ENCODE assay signal across 1 cellular context in the genomic region with DNA sequence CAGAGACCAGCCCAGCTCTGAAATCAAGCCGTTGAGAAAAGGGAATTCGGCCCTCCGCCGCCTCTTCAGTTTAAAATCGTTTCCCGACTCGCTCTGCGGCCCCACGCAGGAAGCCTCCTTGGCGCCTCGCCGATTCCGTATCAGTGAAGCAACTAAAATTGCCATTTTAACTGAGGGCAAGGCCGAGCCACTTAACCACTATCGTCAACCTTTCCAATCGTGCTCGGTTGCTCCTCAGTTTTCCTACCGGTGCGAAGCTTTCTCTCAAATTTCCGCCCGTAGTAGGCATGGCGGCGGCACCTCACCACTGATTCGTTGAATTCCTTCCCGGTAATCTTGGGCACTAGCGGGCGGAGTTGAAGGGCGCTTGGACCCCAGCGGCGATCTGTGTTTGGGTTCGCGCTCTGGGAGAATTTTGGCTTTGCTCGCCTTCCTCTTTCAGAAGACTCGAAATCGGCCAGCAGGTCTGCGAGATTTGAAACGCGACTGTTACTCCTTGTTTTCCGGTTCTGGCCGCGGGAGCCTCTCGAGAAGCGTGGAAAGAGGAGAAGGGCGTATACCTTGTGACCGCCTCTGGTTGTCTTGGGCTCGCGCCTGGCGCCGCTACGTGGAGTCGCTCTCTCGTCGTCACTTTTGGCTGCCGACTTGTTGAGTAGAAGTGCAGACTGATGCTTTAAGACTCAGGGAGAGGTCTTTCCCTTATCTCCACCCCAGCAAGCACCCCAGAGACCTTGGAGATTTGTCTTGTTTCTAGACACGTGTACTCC.
TF ChIP-seq lines count a peak whose summit lies in the region.

A gene with protein sequence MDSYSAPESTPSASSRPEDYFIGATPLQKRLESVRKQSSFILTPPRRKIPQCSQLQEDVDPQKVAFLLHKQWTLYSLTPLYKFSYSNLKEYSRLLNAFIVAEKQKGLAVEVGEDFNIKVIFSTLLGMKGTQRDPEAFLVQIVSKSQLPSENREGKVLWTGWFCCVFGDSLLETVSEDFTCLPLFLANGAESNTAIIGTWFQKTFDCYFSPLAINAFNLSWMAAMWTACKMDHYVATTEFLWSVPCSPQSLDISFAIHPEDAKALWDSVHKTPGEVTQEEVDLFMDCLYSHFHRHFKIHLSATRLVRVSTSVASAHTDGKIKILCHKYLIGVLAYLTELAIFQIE (minus strand): TSS at position 569 of the 767 bp plus-strand sequence. CDS start 13,584 bp downstream, outside the sequence.
A gene with protein sequence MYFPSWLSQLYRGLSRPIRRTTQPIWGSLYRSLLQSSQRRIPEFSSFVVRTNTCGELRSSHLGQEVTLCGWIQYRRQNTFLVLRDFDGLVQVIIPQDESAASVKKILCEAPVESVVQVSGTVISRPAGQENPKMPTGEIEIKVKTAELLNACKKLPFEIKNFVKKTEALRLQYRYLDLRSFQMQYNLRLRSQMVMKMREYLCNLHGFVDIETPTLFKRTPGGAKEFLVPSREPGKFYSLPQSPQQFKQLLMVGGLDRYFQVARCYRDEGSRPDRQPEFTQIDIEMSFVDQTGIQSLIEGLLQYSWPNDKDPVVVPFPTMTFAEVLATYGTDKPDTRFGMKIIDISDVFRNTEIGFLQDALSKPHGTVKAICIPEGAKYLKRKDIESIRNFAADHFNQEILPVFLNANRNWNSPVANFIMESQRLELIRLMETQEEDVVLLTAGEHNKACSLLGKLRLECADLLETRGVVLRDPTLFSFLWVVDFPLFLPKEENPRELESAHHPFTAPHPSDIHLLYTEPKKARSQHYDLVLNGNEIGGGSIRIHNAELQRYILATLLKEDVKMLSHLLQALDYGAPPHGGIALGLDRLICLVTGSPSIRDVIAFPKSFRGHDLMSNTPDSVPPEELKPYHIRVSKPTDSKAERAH (plus strand): TSS at position 359 of the 767 bp plus-strand sequence. CDS start 557 bp downstream, outside the sequence.

TF ChIP-seq in K562, 482 proteins besides CTCF, POLR2A, EP300 and RAD21 (continued from another document and continues in another):
- TF ChIP-seq, protein P1, sequence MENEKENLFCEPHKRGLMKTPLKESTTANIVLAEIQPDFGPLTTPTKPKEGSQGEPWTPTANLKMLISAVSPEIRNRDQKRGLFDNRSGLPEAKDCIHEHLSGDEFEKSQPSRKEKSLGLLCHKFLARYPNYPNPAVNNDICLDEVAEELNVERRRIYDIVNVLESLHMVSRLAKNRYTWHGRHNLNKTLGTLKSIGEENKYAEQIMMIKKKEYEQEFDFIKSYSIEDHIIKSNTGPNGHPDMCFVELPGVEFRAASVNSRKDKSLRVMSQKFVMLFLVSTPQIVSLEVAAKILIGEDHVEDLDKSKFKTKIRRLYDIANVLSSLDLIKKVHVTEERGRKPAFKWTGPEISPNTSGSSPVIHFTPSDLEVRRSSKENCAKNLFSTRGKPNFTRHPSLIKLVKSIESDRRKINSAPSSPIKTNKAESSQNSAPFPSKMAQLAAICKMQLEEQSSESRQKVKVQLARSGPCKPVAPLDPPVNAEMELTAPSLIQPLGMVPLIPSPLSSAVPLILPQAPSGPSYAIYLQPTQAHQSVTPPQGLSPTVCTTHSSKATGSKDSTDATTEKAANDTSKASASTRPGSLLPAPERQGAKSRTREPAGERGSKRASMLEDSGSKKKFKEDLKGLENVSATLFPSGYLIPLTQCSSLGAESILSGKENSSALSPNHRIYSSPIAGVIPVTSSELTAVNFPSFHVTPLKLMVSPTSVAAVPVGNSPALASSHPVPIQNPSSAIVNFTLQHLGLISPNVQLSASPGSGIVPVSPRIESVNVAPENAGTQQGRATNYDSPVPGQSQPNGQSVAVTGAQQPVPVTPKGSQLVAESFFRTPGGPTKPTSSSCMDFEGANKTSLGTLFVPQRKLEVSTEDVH (IDR thresholded peaks at IDR 0.05; ENCODE audit: low read depth, partially characterized antibody): peak; percentile 98
- TF ChIP-seq, protein P2, sequence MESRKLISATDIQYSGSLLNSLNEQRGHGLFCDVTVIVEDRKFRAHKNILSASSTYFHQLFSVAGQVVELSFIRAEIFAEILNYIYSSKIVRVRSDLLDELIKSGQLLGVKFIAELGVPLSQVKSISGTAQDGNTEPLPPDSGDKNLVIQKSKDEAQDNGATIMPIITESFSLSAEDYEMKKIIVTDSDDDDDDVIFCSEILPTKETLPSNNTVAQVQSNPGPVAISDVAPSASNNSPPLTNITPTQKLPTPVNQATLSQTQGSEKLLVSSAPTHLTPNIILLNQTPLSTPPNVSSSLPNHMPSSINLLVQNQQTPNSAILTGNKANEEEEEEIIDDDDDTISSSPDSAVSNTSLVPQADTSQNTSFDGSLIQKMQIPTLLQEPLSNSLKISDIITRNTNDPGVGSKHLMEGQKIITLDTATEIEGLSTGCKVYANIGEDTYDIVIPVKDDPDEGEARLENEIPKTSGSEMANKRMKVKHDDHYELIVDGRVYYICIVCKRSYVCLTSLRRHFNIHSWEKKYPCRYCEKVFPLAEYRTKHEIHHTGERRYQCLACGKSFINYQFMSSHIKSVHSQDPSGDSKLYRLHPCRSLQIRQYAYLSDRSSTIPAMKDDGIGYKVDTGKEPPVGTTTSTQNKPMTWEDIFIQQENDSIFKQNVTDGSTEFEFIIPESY (CRISPR knock-in tag; IDR thresholded peaks at IDR 0.05): peak; percentile 14; the same call in 1 of the 2 replicates
- TF ChIP-seq, protein P3, sequence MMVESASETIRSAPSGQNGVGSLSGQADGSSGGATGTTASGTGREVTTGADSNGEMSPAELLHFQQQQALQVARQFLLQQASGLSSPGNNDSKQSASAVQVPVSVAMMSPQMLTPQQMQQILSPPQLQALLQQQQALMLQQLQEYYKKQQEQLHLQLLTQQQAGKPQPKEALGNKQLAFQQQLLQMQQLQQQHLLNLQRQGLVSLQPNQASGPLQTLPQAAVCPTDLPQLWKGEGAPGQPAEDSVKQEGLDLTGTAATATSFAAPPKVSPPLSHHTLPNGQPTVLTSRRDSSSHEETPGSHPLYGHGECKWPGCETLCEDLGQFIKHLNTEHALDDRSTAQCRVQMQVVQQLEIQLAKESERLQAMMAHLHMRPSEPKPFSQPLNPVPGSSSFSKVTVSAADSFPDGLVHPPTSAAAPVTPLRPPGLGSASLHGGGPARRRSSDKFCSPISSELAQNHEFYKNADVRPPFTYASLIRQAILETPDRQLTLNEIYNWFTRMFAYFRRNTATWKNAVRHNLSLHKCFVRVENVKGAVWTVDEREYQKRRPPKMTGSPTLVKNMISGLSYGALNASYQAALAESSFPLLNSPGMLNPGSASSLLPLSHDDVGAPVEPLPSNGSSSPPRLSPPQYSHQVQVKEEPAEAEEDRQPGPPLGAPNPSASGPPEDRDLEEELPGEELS (CRISPR knock-in tag; IDR thresholded peaks at IDR 0.05; ENCODE audit: borderline replicate concordance): peak; percentile 75; the same call in 1 of the 2 replicates
- TF ChIP-seq, protein P4, sequence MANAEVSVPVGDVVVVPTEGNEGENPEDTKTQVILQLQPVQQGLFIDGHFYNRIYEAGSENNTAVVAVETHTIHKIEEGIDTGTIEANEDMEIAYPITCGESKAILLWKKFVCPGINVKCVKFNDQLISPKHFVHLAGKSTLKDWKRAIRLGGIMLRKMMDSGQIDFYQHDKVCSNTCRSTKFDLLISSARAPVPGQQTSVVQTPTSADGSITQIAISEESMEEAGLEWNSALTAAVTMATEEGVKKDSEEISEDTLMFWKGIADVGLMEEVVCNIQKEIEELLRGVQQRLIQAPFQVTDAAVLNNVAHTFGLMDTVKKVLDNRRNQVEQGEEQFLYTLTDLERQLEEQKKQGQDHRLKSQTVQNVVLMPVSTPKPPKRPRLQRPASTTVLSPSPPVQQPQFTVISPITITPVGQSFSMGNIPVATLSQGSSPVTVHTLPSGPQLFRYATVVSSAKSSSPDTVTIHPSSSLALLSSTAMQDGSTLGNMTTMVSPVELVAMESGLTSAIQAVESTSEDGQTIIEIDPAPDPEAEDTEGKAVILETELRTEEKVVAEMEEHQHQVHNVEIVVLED (CRISPR knock-in tag; IDR thresholded peaks at IDR 0.05): peak; percentile 80
- TF ChIP-seq, protein P5, sequence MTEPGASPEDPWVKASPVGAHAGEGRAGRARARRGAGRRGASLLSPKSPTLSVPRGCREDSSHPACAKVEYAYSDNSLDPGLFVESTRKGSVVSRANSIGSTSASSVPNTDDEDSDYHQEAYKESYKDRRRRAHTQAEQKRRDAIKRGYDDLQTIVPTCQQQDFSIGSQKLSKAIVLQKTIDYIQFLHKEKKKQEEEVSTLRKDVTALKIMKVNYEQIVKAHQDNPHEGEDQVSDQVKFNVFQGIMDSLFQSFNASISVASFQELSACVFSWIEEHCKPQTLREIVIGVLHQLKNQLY (CRISPR knock-in tag; conservative IDR thresholded peaks at IDR 0.05): no peak; a peak in 1 of 4 replicates
- TF ChIP-seq GABPB1 (CRISPR knock-in tag; IDR thresholded peaks at IDR 0.05): peak; percentile 90
- TF ChIP-seq, protein P6, sequence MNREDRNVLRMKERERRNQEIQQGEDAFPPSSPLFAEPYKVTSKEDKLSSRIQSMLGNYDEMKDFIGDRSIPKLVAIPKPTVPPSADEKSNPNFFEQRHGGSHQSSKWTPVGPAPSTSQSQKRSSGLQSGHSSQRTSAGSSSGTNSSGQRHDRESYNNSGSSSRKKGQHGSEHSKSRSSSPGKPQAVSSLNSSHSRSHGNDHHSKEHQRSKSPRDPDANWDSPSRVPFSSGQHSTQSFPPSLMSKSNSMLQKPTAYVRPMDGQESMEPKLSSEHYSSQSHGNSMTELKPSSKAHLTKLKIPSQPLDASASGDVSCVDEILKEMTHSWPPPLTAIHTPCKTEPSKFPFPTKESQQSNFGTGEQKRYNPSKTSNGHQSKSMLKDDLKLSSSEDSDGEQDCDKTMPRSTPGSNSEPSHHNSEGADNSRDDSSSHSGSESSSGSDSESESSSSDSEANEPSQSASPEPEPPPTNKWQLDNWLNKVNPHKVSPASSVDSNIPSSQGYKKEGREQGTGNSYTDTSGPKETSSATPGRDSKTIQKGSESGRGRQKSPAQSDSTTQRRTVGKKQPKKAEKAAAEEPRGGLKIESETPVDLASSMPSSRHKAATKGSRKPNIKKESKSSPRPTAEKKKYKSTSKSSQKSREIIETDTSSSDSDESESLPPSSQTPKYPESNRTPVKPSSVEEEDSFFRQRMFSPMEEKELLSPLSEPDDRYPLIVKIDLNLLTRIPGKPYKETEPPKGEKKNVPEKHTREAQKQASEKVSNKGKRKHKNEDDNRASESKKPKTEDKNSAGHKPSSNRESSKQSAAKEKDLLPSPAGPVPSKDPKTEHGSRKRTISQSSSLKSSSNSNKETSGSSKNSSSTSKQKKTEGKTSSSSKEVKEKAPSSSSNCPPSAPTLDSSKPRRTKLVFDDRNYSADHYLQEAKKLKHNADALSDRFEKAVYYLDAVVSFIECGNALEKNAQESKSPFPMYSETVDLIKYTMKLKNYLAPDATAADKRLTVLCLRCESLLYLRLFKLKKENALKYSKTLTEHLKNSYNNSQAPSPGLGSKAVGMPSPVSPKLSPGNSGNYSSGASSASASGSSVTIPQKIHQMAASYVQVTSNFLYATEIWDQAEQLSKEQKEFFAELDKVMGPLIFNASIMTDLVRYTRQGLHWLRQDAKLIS (CRISPR knock-in tag; IDR thresholded peaks at IDR 0.05): peak; percentile 74
- TF ChIP-seq, protein P7, sequence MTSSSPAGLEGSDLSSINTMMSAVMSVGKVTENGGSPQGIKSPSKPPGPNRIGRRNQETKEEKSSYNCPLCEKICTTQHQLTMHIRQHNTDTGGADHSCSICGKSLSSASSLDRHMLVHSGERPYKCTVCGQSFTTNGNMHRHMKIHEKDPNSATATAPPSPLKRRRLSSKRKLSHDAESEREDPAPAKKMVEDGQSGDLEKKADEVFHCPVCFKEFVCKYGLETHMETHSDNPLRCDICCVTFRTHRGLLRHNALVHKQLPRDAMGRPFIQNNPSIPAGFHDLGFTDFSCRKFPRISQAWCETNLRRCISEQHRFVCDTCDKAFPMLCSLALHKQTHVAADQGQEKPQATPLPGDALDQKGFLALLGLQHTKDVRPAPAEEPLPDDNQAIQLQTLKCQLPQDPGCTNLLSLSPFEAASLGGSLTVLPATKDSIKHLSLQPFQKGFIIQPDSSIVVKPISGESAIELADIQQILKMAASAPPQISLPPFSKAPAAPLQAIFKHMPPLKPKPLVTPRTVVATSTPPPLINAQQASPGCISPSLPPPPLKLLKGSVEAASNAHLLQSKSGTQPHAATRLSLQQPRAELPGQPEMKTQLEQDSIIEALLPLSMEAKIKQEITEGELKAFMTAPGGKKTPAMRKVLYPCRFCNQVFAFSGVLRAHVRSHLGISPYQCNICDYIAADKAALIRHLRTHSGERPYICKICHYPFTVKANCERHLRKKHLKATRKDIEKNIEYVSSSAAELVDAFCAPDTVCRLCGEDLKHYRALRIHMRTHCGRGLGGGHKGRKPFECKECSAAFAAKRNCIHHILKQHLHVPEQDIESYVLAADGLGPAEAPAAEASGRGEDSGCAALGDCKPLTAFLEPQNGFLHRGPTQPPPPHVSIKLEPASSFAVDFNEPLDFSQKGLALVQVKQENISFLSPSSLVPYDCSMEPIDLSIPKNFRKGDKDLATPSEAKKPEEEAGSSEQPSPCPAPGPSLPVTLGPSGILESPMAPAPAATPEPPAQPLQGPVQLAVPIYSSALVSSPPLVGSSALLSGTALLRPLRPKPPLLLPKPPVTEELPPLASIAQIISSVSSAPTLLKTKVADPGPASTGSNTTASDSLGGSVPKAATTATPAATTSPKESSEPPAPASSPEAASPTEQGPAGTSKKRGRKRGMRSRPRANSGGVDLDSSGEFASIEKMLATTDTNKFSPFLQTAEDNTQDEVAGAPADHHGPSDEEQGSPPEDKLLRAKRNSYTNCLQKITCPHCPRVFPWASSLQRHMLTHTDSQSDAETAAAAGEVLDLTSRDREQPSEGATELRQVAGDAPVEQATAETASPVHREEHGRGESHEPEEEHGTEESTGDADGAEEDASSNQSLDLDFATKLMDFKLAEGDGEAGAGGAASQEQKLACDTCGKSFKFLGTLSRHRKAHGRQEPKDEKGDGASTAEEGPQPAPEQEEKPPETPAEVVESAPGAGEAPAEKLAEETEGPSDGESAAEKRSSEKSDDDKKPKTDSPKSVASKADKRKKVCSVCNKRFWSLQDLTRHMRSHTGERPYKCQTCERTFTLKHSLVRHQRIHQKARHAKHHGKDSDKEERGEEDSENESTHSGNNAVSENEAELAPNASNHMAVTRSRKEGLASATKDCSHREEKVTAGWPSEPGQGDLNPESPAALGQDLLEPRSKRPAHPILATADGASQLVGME (CRISPR knock-in tag; IDR thresholded peaks at IDR 0.05): no peak
- TF ChIP-seq MYBL2 (IDR thresholded peaks at IDR 0.05; ENCODE audit: low read depth): peak; percentile 99
- TF ChIP-seq MYBL2 (CRISPR knock-in tag; IDR thresholded peaks at IDR 0.05; ENCODE audit: borderline replicate concordance): peak; percentile 97; the same call in 1 of the 2 replicates
